In the genomic region with DNA sequence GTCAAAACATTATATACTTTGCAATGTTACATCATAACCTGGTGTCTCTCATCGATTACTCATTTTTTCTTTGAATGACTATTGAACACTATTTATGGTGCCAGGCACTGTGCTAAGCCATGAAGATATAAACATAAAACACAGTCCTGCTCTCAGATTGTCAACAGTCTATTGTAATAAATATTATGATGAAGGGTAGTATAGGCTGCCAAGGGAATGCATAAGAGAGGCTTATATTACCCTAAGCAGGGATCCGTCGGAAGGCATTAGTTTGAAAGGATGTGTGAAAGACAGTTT, we compare ENCODE assay signal across 24 cellular contexts.
"Had no signal": no experiment of that assay in that cellular context is flagged by ENCODE, and none has a peak within 500 bp of the region (broad histone marks: within the 10 kb centered on the region; RNA-seq: fewer than 3 reads in every experiment).

No MANE protein-coding gene starts in this region.

- DNase-seq: activated CD4-positive, alpha-beta T cell treated with anti-CD3 and anti-CD28 coated beads for 1 hour; activated CD4-positive, alpha-beta T cell treated with anti-CD3 and anti-CD28 coated beads, Interleukin-2, amount 50 U/mL, for 1 hour; activated CD8-positive, alpha-beta memory T cell treated with anti-CD3 and anti-CD28 coated beads, Interleukin-2, amount 10 ng/mL, durations not matched to agents 7 days and 5 days; activated effector memory CD4-positive, alpha-beta T cell treated with anti-CD3 and anti-CD28 coated beads, Interleukin-2, amount 50 U/mL, for 16 hours; left ventricle myocardium inferior; stimulated activated CD4-positive, alpha-beta T cell treated with anti-CD3 and anti-CD28 coated beads, Interleukin-12 subunit alpha, Interleukin-12 subunit beta, amount 100 ng/mL, for 4 hours; stimulated activated CD4-positive, alpha-beta T cell treated with anti-CD3 and anti-CD28 coated beads, Interleukin-4, amount 100 ng/mL, for 1 hour; T-helper 9 cell; upper lobe of left lung had no signal

- H3K9me3 Mint-ChIP-seq: activated naive CD4-positive, alpha-beta T cell treated with anti-CD3 and anti-CD28 coated beads, Interleukin-2, amount 10 ng/mL, durations not matched to agents 7 days and 5 days; natural killer cell treated with Interleukin-12 subunit alpha and Interleukin-12 subunit beta and Interleukin-15 and Interleukin-18, amount 100 ng/mL, for 72 hours; stimulated activated naive CD8-positive, alpha-beta T cell treated with anti-CD3 and anti-CD28 coated beads, Interleukin-15, Interleukin-2, amounts not matched to agents 100 ng/mL and 50 ng/mL, for 24 hours had no signal

- H3K4me3 ChIP-seq: lung, mucosa of descending colon, ovary, prostate gland, skin epidermis, thyroid gland, upper lobe of left lung, vagina had no signal

- H3K27ac ChIP-seq: brain microvascular endothelial cell, heart right ventricle, left ventricle myocardium inferior, ovary, prostate gland, skin epidermis, thyroid gland, upper lobe of left lung, vagina, VCaP had no signal

- H3K27me3 ChIP-seq: brain microvascular endothelial cell, heart right ventricle, ovary, thyroid gland, upper lobe of left lung, vagina had no signal

- H3K4me1 ChIP-seq: left ventricle myocardium inferior, prostate gland, thyroid gland, upper lobe of left lung, vagina had no signal

- H3K27ac Mint-ChIP-seq: activated CD8-positive, alpha-beta memory T cell treated with anti-CD3 and anti-CD28 coated beads, Interleukin-2, amount 10 ng/mL, durations not matched to agents 7 days and 5 days; activated CD8-positive, alpha-beta T cell treated with anti-CD3 and anti-CD28 coated beads, Interleukin-2, amount 10 ng/mL, durations not matched to agents 7 days and 5 days; activated naive CD4-positive, alpha-beta T cell treated with anti-CD3 and anti-CD28 coated beads, Interleukin-2, amount 10 ng/mL, durations not matched to agents 7 days and 5 days; natural killer cell treated with Interleukin-12 subunit alpha and Interleukin-12 subunit beta and Interleukin-15 and Interleukin-18, amount 100 ng/mL, for 72 hours; stimulated activated naive CD8-positive, alpha-beta T cell treated with anti-CD3 and anti-CD28 coated beads, Interleukin-15, Interleukin-2, amounts not matched to agents 100 ng/mL and 50 ng/mL, for 24 hours had no signal

- H3K36me3 Mint-ChIP-seq: activated CD8-positive, alpha-beta memory T cell treated with anti-CD3 and anti-CD28 coated beads, Interleukin-2, amount 10 ng/mL, durations not matched to agents 7 days and 5 days; activated naive CD4-positive, alpha-beta T cell treated with anti-CD3 and anti-CD28 coated beads, Interleukin-2, amount 10 ng/mL, durations not matched to agents 7 days and 5 days; natural killer cell treated with Interleukin-12 subunit alpha and Interleukin-12 subunit beta and Interleukin-15 and Interleukin-18, amount 100 ng/mL, for 72 hours had no signal

- H3K4me3 Mint-ChIP-seq: endodermal cell had no signal

- H3K36me3 ChIP-seq: brain microvascular endothelial cell, heart right ventricle, left ventricle myocardium inferior, ovary, prostate gland, thyroid gland, upper lobe of left lung, vagina had no signal

- H3K9me3 ChIP-seq: heart right ventricle, left ventricle myocardium inferior, mucosa of descending colon, ovary, prostate gland, thyroid gland, upper lobe of left lung, vagina had no signal
